Comparison of ENCODE assay signal across 8 cellular contexts in the genomic region with DNA sequence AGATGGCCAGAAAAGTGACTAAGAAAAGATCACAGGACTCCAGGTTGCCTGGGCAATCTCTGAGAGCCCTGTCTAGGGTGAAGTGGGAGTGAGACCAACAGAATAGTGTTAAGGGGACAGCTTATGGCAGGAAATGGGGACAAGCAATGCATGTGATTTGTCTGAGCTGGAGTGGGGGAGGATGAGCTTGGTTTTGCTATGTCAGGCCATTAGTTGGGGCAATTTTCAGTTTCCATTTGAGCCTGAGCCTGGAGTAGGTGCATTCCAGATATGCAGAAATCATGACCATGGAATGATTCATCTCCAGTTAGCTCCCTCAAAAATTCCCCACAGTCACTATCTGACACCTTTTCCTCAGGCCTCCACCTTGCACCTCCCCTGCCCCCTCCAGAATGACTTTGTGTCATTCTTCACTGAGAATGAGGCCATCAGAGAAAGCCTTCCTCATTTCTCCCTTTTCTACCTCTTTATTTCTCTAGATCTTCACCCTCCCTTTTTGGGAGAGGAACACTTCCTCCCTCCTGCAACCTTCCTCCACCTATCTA.
A peak's percentile ranks its signal among the peaks of the same experiment; 100 is the strongest.
DNase-seq lines count a peak whose midpoint lies in the region; ATAC-seq and TF ChIP-seq lines count a peak whose summit lies in the region.

No MANE protein-coding gene starts in this region.

- H3K36me3 ChIP-seq in RWPE2 (ENCODE audit: low read depth) (no peaks in the 10 kb centered on the region), mesendoderm (ENCODE audit: control insufficient read depth, insufficient read depth, low read length) (no peaks in the 10 kb centered on the region)

- no peak overlapping the region for H3K23ac ChIP-seq in mesendoderm (ENCODE audit: low read length)

- peak; percentile 78 for DNase-seq in activated effector memory CD4-positive, alpha-beta T cell treated with anti-CD3 and anti-CD28 coated beads, Interleukin-2, amount 50 U/mL, for 16 hours
- no peak for DNase-seq in activated effector memory CD4-positive, alpha-beta T cell treated with Interleukin-2 at 50 U/mL for 16 hours
- DNase-seq in RWPE2 (ENCODE audit: low spot score) (no peak), mesendoderm (peak; percentile 66), NCI-H2081 (lab: John Stamatoyannopoulos, UW) (no peak), Ammon's horn (ENCODE audit: low spot score) (no peak), iPS-NIHi11 (ENCODE audit: low spot score) (no peak)

- no peaks in the 10 kb centered on the region for H3K9me3 ChIP-seq in RWPE2 (ENCODE audit: severe bottlenecking)

- no peak overlapping the region for H2BK120ac ChIP-seq in mesendoderm (ENCODE audit: low read depth, low read length)

- H4K5ac ChIP-seq in mesendoderm (ENCODE audit: low read length): no peak overlapping the region

- no peak overlapping the region for H3K9ac ChIP-seq in mesendoderm (ENCODE audit: low read length)

- H4K8ac ChIP-seq in mesendoderm (ENCODE audit: low read depth, low read length): no peak overlapping the region

- no peak overlapping the region for H3K56ac ChIP-seq in mesendoderm (ENCODE audit: low read length)

- no peak for TF ChIP-seq CTCF in RWPE2 (IDR thresholded peaks at IDR 0.05; ENCODE audit: poor library complexity, severe bottlenecking)

- ATAC-seq in HG02852 (IDR thresholded peaks at IDR 0.05; ENCODE audit: unreplicated experiment) (peak; percentile 76), RWPE2 (ENCODE audit: low read depth) (peak; percentile 78)

- H3K79me1 ChIP-seq in mesendoderm (ENCODE audit: low read length): no peaks in the 10 kb centered on the region

- H2AK5ac ChIP-seq in mesendoderm (ENCODE audit: low read length): no peak overlapping the region

- H3K4me3 ChIP-seq in RWPE2 (ENCODE audit: severe bottlenecking) (no peak overlapping the region), mesendoderm (ENCODE audit: low read length) (no peak overlapping the region)

- no peak overlapping the region for H2BK5ac ChIP-seq in mesendoderm (ENCODE audit: low read length)

- H3K4ac ChIP-seq in mesendoderm (ENCODE audit: low read depth, low read length): no peak overlapping the region

- H3K4me2 ChIP-seq in mesendoderm (ENCODE audit: low read length): no peak overlapping the region

- H3K27me3 ChIP-seq in RWPE2 (ENCODE audit: insufficient read depth, poor library complexity, severe bottlenecking) (no peaks in the 10 kb centered on the region), mesendoderm (ENCODE audit: insufficient read depth, low read length, poor library complexity) (no peaks in the 10 kb centered on the region)

- peak overlapping the region; percentile 50 for H3K27ac ChIP-seq in RWPE2 (ENCODE audit: poor library complexity, severe bottlenecking)
- no peak overlapping the region for H3K27ac ChIP-seq in mesendoderm (ENCODE audit: low read depth, low read length)

- H3K4me1 ChIP-seq in RWPE2 (ENCODE audit: insufficient read depth, poor library complexity, severe bottlenecking): peaks cover 25% of the 10 kb centered on the region
- no peaks in the 10 kb centered on the region for H3K4me1 ChIP-seq in mesendoderm (ENCODE audit: control insufficient read depth, low read depth, low read length)

- no peaks in the 10 kb centered on the region for H3K79me2 ChIP-seq in mesendoderm (ENCODE audit: control insufficient read depth, insufficient read depth, low read length)

- H3K18ac ChIP-seq in mesendoderm (ENCODE audit: low read length): no peak overlapping the region

- no peak overlapping the region for H2BK15ac ChIP-seq in mesendoderm (replicated peaks; ENCODE audit: low read depth)

Comparison
In these comparisons a context has a peak if more than half of its experiments do, and no peak if none do; other contexts are left out.
1. DNase-seq: peak in activated effector memory CD4-positive, alpha-beta T cell treated with anti-CD3 and anti-CD28 coated beads, Interleukin-2, amount 50 U/mL, for 16 hours (single experiment) and mesendoderm (single experiment); none in activated effector memory CD4-positive, alpha-beta T cell treated with Interleukin-2 at 50 U/mL for 16 hours (single experiment), RWPE2 (single experiment), NCI-H2081 (0 of 2), Ammon's horn (single experiment) and iPS-NIHi11 (single experiment).